Comparison of ENCODE assay signal across 21 cellular contexts in the genomic region with DNA sequence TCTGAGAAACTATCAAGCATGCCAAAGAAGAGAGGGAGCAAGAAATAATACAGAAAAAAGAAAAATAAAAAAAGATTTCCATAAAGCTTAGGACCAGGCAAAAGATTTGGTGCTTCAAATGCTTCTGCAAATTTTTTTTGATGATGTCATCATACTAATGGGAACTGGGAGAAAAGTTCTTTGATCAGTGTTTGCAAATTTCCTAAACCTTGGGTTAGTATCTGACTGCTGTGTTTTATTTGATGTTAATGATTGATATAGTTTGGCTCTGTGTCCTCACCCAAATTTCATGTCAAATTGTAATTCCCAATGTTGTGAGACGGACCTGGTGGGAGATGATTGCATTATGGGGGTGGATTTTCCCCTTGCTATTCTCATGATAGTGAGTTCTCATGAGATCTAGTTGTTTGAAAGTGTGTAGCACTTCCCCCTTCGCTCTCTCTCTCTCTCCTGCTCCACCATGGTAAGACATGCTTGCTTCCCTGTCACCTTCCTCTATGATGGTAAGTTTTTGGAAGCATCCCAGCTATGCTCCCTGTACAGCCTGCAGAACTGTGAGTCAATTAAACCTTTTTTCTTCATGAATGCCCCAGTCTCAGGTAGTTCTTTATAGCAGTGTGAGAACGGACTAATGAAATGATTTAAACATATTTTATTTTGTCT.
DNase-seq lines count a peak whose midpoint lies in the region; ATAC-seq, FAIRE-seq and TF ChIP-seq lines count a peak whose summit lies in the region.
"Had no signal": no experiment of that assay in that cellular context is flagged by ENCODE, and none has a peak within 500 bp of the region (broad histone marks: within the 10 kb centered on the region; RNA-seq: fewer than 3 reads in every experiment).

No MANE protein-coding gene starts in this region.

- FAIRE-seq in GM12878 (lab: Jason Lieb, UNC) (no peak), HepG2 (lab: Jason Lieb, UNC) (no peak)

- H3K4me2 ChIP-seq in GM12878 (ENCODE audit: control insufficient read depth, insufficient read depth), result no peak overlapping the region
- no peak overlapping the region for H3K4me2 ChIP-seq in HepG2 (ENCODE audit: low read depth, low read length)
- H3K4me2 ChIP-seq: GM23338 had no signal

- H3K4me3 Mint-ChIP-seq in CD14-positive monocyte, result no peak overlapping the region
- H3K4me3 Mint-ChIP-seq: CD4-positive, alpha-beta memory T cell; GM23338; HFFc6; IgD-negative memory B cell had no signal

- H3K36me3 ChIP-seq in HEK293 (ENCODE audit: control insufficient read depth in 2 of 2, insufficient read depth in 1 of 2, low read length in 2 of 2) (no peaks in the 10 kb centered on the region), GM12878 (ENCODE audit: control insufficient read depth in 2 of 2, insufficient read depth in 2 of 2, low read length in 1 of 2) (no peaks in the 10 kb centered on the region), HepG2 (replicated peaks in 1 of 2; ENCODE audit: control insufficient read depth in 1 of 2, insufficient read depth in 2 of 2, low read length in 2 of 2) (no peaks in the 10 kb centered on the region), WERI-Rb-1 (no peaks in the 10 kb centered on the region)
- H3K36me3 ChIP-seq: BE2C had no signal

- no peak overlapping the region for H3K27ac ChIP-seq in HEK293 (ENCODE audit: extremely low read depth, low read depth, low read length)
- H3K27ac ChIP-seq in GM12878 (ENCODE audit: control insufficient read depth, insufficient read depth), result no peak overlapping the region
- no peak overlapping the region for H3K27ac ChIP-seq in HepG2 (ENCODE audit: extremely low read length, insufficient read depth, low read length)
- H3K27ac ChIP-seq in WERI-Rb-1, result no peak overlapping the region
- H3K27ac ChIP-seq: HL-60 had no signal

- TF ChIP-seq EP300 in GM12878 (IDR thresholded peaks at IDR 0.05; ENCODE audit: borderline replicate concordance in 1 of 2, control insufficient read depth in 1 of 2, low read depth in 2 of 2, low read length in 2 of 2) (no peak), HepG2 (IDR thresholded peaks at IDR 0.05; ENCODE audit: low read depth in 2 of 2, low read length in 2 of 2) (no peak), HepG2 (CRISPR knock-in tag; IDR thresholded peaks at IDR 0.05; ENCODE audit: borderline replicate concordance) (no peak)

- no peak for DNase-seq in CD14-positive monocyte (ENCODE audit: low spot score)
- no peak for DNase-seq in GM12878 (ENCODE audit: low read depth, low spot score)
- no peak for DNase-seq in HepG2 (ENCODE audit: low spot score)
- DNase-seq in DMS79 treated with DMSO at 0.1 percent for 48 hours (lab: John Stamatoyannopoulos, UW), result no peak
- DNase-seq in AG08396 (ENCODE audit: low spot score), result no peak
- no peak for DNase-seq in WERI-Rb-1
- DNase-seq: 8988T; BE2C; C1 segment of cervical spinal cord; CD4-positive, alpha-beta memory T cell; DMS153; DMS79; GF-D8; HCEC 1CT; HFFc6; KG1 had no signal

- no peaks in the 10 kb centered on the region for H3K9me3 Mint-ChIP-seq in CD14-positive monocyte
- H3K9me3 Mint-ChIP-seq: CD4-positive, alpha-beta memory T cell; GM23338; HFFc6; IgD-negative memory B cell had no signal

- H3K27ac Mint-ChIP-seq in CD14-positive monocyte, result peak overlapping the region in 4 of 7 donors; percentile 21 to 79 (median 45)
- H3K27ac Mint-ChIP-seq: CD4-positive, alpha-beta memory T cell; GM23338; HFFc6; IgD-negative memory B cell had no signal

- H3K79me2 ChIP-seq in GM12878 (ENCODE audit: control insufficient read depth, insufficient read depth, low read length), result no peaks in the 10 kb centered on the region
- H3K79me2 ChIP-seq in HepG2 (ENCODE audit: insufficient read depth, low read length), result no peaks in the 10 kb centered on the region

- peaks cover 19% of the 10 kb centered on the region for H3K4me1 Mint-ChIP-seq in CD14-positive monocyte
- H3K4me1 Mint-ChIP-seq: CD4-positive, alpha-beta memory T cell had no signal

- H3K4me3 ChIP-seq in HEK293 (ENCODE audit: low read depth, low read length), result no peak overlapping the region
- no peak overlapping the region for H3K4me3 ChIP-seq in GM12878
- no peak overlapping the region for H3K4me3 ChIP-seq in HepG2 (replicated peaks in 1 of 3; ENCODE audit: insufficient read depth in 1 of 3, low read depth in 2 of 3, low read length in 3 of 3)
- no peak overlapping the region for H3K4me3 ChIP-seq in WERI-Rb-1 (ENCODE audit: low read depth, low read length)
- H3K4me3 ChIP-seq: GM23338 had no signal

- SMC1A ChIA-PET in GM12878 (lab: Charles Lee; ENCODE audit: uncharacterized antibody, unreplicated experiment), result no interaction called here

- ATAC-seq in GM12878 (no peak), HepG2 (no peak), esophagus mucosa (no peak)
- ATAC-seq: GM23338 had no signal

- TF ChIP-seq POLR2A in GM12878 (IDR thresholded peaks at IDR 0.05; ENCODE audit: low read depth, low read length), result no peak
- TF ChIP-seq POLR2A in HepG2 (IDR thresholded peaks at IDR 0.05; ENCODE audit: insufficient read depth in 1 of 2, low read depth in 2 of 2, low read length in 2 of 2), result no peak

- in situ Hi-C loops in GM12878 (cut with MboI) (no loop called here), HepG2 (cut with HindIII; ENCODE audit: extremely low pct_ligation_motif_present, low pct_unique_long_range_greater_than_20kb) (no loop called here)

- H3K9ac ChIP-seq in GM12878 (ENCODE audit: control insufficient read depth, insufficient read depth, low read length), result no peak overlapping the region
- no peak overlapping the region for H3K9ac ChIP-seq in HepG2 (ENCODE audit: insufficient read depth, low read depth, low read length)

- TF ChIP-seq CTCF in CD14-positive monocyte (IDR thresholded peaks at IDR 0.05) (no peak), HEK293 (tag by site-specific recombination; IDR thresholded peaks at IDR 0.05) (no peak), GM12878 (IDR thresholded peaks at IDR 0.05 in 2 of 3, conservative IDR thresholded peaks at IDR 0.05 in 1 of 3; ENCODE audit: control insufficient read depth in 2 of 3, extremely low read depth in 1 of 3, insufficient read depth in 1 of 3, low read depth in 3 of 3, low read length in 3 of 3) (no peak), HepG2 (CRISPR knock-in tag; IDR thresholded peaks at IDR 0.05) (no peak), WERI-Rb-1 (IDR thresholded peaks at IDR 0.05; ENCODE audit: low read depth, low read length) (no peak)

- peaks cover 0 to 2% (median 2%) of the 10 kb centered on the region in 3 donors for H3K27me3 Mint-ChIP-seq in CD14-positive monocyte (ENCODE audit: low read depth in 3 of 3)

- WGBS in GM12878 (ENCODE audit: insufficient coverage, insufficient replicate concordance, low lambda C conversion rate, missing lambda C conversion rate), result 0% methylated on average over 3 of the region's 3 CpGs
- WGBS in HepG2 (ENCODE audit: low lambda C conversion rate), result 0% methylated on average over 3 of the region's 3 CpGs

- H3K9me3 ChIP-seq in HEK293 (ENCODE audit: control insufficient read depth, insufficient read depth, low read depth, low read length), result no peaks in the 10 kb centered on the region
- no peaks in the 10 kb centered on the region for H3K9me3 ChIP-seq in GM12878 (replicated peaks; ENCODE audit: control insufficient read depth, insufficient read depth, low read length)
- no peaks in the 10 kb centered on the region for H3K9me3 ChIP-seq in HepG2 (ENCODE audit: low read length)
- H3K9me3 ChIP-seq in WERI-Rb-1 (ENCODE audit: severe bottlenecking), result peaks cover 2% of the 10 kb centered on the region
- H3K9me3 ChIP-seq: BE2C had no signal

- BruUV-seq in GM12878 (replicated peaks; lab: Mats Ljungman, UMichigan) (no TSS peak), HepG2 (replicated peaks; lab: Mats Ljungman, UMichigan) (no TSS peak)

- intact Hi-C loops in CD14-positive monocyte (cut with micrococcal nuclease), result loop anchor here (10.0 kb wide), 1 partner anchor 65 kb away; no protein-coding TSS in a partner anchor
- intact Hi-C loops in GM12878 (cut with micrococcal nuclease; ENCODE audit: unreplicated experiment), result no loop called here
- intact Hi-C loops in HepG2 (cut with micrococcal nuclease; ENCODE audit: unreplicated experiment), result no loop called here

- CTCF ChIA-PET in HEK293 (lab: Yijun Ruan, JAX), result interaction anchor here (3.1 kb wide), 1 partner anchor 9 kb away, joined by 15 read pairs; no protein-coding TSS in a partner anchor
- CTCF ChIA-PET in GM12878 (lab: Yijun Ruan, JAX), result no interaction called here
- CTCF ChIA-PET in HepG2 (lab: Yijun Ruan, JAX; ENCODE audit: low intra/inter-chr PET ratio, low total read pairs), result no interaction called here

- H4K20me1 ChIP-seq in GM12878 (ENCODE audit: control insufficient read depth, insufficient read depth) (no peaks in the 10 kb centered on the region), HepG2 (ENCODE audit: insufficient read depth, low read length) (no peaks in the 10 kb centered on the region)

- POLR2A ChIA-PET in HEK293 (lab: Yijun Ruan, JAX) (no interaction called here), GM12878 (lab: Charles Lee) (no interaction called here), HepG2 (lab: Yijun Ruan, JAX) (no interaction called here)

- TF ChIP-seq RAD21 in GM12878 (IDR thresholded peaks at IDR 0.05; ENCODE audit: insufficient read depth, low read depth, low read length) (no peak), HepG2 (CRISPR knock-in tag; IDR thresholded peaks at IDR 0.05) (no peak)

- H3K4me1 ChIP-seq in HEK293 (ENCODE audit: control insufficient read depth, insufficient read depth, low read length) (no peaks in the 10 kb centered on the region), GM12878 (ENCODE audit: control insufficient read depth, insufficient read depth, low read length) (no peaks in the 10 kb centered on the region), HepG2 (ENCODE audit: insufficient read depth, low read length) (no peaks in the 10 kb centered on the region)
- H3K4me1 ChIP-seq: BE2C had no signal

- H3K27me3 ChIP-seq in GM12878 (replicated peaks in 1 of 2; ENCODE audit: control insufficient read depth in 2 of 2, insufficient read depth in 2 of 2, low read length in 1 of 2) (no peaks in the 10 kb centered on the region; a peak in 1 of 4 replicates), HepG2 (ENCODE audit: control insufficient read depth in 1 of 2, insufficient read depth in 2 of 2, low read length in 2 of 2) (peaks cover 0 to 4% of the 10 kb centered on the region in 2 experiments; a peak in 1 of 5 replicates), WERI-Rb-1 (ENCODE audit: insufficient read depth, low read depth, severe bottlenecking) (peaks cover 30% of the 10 kb centered on the region)
- H3K27me3 ChIP-seq: BE2C had no signal

- H3K36me3 Mint-ChIP-seq in CD14-positive monocyte, result no peaks in the 10 kb centered on the region
- H3K36me3 Mint-ChIP-seq: CD4-positive, alpha-beta memory T cell had no signal

- no peak overlapping the region for H2AFZ ChIP-seq in GM12878 (ENCODE audit: control insufficient read depth, low read depth, low read length)
- H2AFZ ChIP-seq in HepG2 (ENCODE audit: low read length), result no peak overlapping the region
- H2AFZ ChIP-seq: GM23338 had no signal

- RAD21 ChIA-PET in GM12878 (lab: Charles Lee; ENCODE audit: unreplicated experiment), result no interaction called here

TF ChIP-seq in HEK293, 187 proteins besides CTCF, POLR2A, EP300 and RAD21 (continues in another document):
- no peak for TF ChIP-seq TRIM28 (IDR thresholded peaks at IDR 0.05; ENCODE audit: borderline replicate concordance, low read length)

TF ChIP-seq in GM12878, 131 proteins besides CTCF, POLR2A, EP300 and RAD21 (continues in another document):
- TF ChIP-seq ATF7 (IDR thresholded peaks at IDR 0.05; ENCODE audit: low read depth), result peak; percentile 81

Comparison
In these comparisons a context has a peak if more than half of its experiments do, and no peak if none do; other contexts are left out.
1. intact Hi-C loops: an anchor here in CD14-positive monocyte (10.0 kb wide); none called in GM12878 and HepG2.